In the genomic region with DNA sequence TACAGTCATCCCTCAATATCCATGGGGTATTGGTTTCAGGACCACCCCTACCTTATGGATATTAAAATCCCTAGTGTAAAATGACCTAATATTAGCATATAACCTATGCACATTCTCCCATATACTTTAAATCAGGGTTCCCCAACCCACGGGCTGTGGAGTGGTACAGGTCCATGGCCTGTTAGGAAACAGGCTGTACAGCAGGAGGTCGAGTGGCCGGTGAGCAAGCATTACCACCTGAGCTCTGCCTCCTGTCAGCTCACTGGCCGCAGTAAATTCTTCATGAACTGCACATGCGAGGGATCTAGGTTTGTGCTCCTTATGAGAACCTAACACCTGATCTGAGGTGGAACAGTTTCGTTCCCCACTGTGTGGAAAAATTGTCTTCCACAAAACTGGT, we compare ENCODE assay signal across 2 cellular contexts.
TF ChIP-seq lines count a peak whose summit lies in the region.

No MANE protein-coding gene starts in this region.

TF ChIP-seq in GM23338, 12 proteins besides CTCF, POLR2A, EP300 and RAD21:
- no peak for TF ChIP-seq ETS1 (IDR thresholded peaks at IDR 0.05)
- TF ChIP-seq CREB1 (CRISPR knock-in tag; IDR thresholded peaks at IDR 0.05; ENCODE audit: low read depth): no peak
- TF ChIP-seq REST (IDR thresholded peaks at IDR 0.05; ENCODE audit: unreplicated experiment): no peak
- no peak for TF ChIP-seq EZH2 (IDR thresholded peaks at IDR 0.05; ENCODE audit: low read depth, unreplicated experiment)
- TF ChIP-seq, protein P1, sequence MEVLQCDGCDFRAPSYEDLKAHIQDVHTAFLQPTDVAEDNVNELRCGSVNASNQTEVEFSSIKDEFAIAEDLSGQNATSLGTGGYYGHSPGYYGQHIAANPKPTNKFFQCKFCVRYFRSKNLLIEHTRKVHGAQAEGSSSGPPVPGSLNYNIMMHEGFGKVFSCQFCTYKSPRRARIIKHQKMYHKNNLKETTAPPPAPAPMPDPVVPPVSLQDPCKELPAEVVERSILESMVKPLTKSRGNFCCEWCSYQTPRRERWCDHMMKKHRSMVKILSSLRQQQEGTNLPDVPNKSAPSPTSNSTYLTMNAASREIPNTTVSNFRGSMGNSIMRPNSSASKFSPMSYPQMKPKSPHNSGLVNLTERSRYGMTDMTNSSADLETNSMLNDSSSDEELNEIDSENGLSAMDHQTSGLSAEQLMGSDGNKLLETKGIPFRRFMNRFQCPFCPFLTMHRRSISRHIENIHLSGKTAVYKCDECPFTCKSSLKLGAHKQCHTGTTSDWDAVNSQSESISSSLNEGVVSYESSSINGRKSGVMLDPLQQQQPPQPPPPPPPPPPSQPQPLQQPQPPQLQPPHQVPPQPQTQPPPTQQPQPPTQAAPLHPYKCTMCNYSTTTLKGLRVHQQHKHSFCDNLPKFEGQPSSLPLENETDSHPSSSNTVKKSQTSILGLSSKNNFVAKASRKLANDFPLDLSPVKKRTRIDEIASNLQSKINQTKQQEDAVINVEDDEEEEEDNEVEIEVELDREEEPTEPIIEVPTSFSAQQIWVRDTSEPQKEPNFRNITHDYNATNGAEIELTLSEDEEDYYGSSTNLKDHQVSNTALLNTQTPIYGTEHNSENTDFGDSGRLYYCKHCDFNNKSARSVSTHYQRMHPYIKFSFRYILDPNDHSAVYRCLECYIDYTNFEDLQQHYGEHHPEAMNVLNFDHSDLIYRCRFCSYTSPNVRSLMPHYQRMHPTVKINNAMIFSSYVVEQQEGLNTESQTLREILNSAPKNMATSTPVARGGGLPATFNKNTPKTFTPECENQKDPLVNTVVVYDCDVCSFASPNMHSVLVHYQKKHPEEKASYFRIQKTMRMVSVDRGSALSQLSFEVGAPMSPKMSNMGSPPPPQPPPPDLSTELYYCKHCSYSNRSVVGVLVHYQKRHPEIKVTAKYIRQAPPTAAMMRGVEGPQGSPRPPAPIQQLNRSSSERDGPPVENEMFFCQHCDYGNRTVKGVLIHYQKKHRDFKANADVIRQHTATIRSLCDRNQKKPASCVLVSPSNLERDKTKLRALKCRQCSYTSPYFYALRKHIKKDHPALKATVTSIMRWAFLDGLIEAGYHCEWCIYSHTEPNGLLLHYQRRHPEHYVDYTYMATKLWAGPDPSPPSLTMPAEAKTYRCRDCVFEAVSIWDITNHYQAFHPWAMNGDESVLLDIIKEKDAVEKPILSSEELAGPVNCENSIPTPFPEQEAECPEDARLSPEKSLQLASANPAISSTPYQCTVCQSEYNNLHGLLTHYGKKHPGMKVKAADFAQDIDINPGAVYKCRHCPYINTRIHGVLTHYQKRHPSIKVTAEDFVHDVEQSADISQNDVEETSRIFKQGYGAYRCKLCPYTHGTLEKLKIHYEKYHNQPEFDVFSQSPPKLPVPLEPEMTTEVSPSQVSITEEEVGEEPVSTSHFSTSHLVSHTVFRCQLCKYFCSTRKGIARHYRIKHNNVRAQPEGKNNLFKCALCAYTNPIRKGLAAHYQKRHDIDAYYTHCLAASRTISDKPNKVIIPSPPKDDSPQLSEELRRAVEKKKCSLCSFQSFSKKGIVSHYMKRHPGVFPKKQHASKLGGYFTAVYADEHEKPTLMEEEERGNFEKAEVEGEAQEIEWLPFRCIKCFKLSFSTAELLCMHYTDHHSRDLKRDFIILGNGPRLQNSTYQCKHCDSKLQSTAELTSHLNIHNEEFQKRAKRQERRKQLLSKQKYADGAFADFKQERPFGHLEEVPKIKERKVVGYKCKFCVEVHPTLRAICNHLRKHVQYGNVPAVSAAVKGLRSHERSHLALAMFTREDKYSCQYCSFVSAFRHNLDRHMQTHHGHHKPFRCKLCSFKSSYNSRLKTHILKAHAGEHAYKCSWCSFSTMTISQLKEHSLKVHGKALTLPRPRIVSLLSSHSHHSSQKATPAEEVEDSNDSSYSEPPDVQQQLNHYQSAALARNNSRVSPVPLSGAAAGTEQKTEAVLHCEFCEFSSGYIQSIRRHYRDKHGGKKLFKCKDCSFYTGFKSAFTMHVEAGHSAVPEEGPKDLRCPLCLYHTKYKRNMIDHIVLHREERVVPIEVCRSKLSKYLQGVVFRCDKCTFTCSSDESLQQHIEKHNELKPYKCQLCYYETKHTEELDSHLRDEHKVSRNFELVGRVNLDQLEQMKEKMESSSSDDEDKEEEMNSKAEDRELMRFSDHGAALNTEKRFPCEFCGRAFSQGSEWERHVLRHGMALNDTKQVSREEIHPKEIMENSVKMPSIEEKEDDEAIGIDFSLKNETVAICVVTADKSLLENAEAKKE (CRISPR knock-in tag; IDR thresholded peaks at IDR 0.05): no peak
- TF ChIP-seq JUNB (IDR thresholded peaks at IDR 0.05; ENCODE audit: unreplicated experiment): no peak
- no peak for TF ChIP-seq ZNF114 (CRISPR knock-in tag; IDR thresholded peaks at IDR 0.05)

TF ChIP-seq in H1, 55 proteins besides CTCF, POLR2A, EP300 and RAD21:
- TF ChIP-seq GABPA (IDR thresholded peaks at IDR 0.05; ENCODE audit: borderline replicate concordance, insufficient read depth, low read length) (no peak), POLR2AphosphoS5 (IDR thresholded peaks at IDR 0.05; ENCODE audit: low read depth, low read length) (peak; percentile 29; the same call in 1 of the 2 replicates)
